ENCODE assay signal across 9 cellular contexts in the genomic region with DNA sequence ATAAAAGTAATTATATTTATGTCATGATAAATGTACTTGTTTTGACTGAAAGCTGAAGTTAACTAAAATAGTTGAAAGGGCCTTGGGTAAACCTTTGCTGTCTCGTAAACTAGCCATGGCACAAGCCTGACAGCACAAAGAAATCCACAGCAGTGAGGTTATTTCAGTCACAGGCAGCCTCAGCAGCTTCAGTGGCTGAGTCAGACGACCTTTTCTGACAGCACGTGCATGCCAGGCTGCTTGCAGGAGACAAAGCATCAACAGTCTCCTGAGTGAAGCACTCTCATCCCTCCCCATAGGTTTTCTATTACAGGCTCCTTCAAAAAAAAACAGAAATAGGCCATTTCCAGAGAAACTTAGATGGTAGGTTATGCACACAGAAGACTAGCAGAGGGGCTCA. TPM values are rescaled to one million over a fixed set of nuclear protein-coding genes. Genes with fewer than 3 reads are reported as not detected.
A peak's percentile ranks its signal among the peaks of the same experiment; 100 is the strongest.
DNase-seq lines count a peak whose midpoint lies in the region; ATAC-seq, FAIRE-seq and TF ChIP-seq lines count a peak whose summit lies in the region.
"Had no signal": no experiment of that assay in that cellular context is flagged by ENCODE, and none has a peak within 500 bp of the region (broad histone marks: within the 10 kb centered on the region; RNA-seq: fewer than 3 reads in every experiment).

No MANE protein-coding gene starts in this region.

- no peak overlapping the region for H2AFZ ChIP-seq in HepG2 (ENCODE audit: low read length)

- H3K4me2 ChIP-seq in HepG2 (ENCODE audit: low read depth, low read length): no peak overlapping the region

- DNase-seq in HepG2 (ENCODE audit: low spot score) (no peak), right lobe of liver (no peak), iPS-NIHi7 (ENCODE audit: extremely low spot score) (peak; percentile 16), thyroid gland (peak; percentile 51 to 66)
- DNase-seq in activated naive CD8-positive, alpha-beta T cell treated with anti-CD3 and anti-CD28 coated beads, Interleukin-2, amount 50 U/mL, for 24 hours: peak; percentile 20
- DNase-seq: activated B cell treated with CpG ODN at 0.5 μM for 24 hours had no signal

- TF ChIP-seq POLR2A in HepG2 (IDR thresholded peaks at IDR 0.05; ENCODE audit: insufficient read depth in 1 of 2, low read depth in 2 of 2, low read length in 2 of 2) (no peak), right lobe of liver (IDR thresholded peaks at IDR 0.05) (no peak), thyroid gland (IDR thresholded peaks at IDR 0.05) (no peak)

- H3K36me3 Mint-ChIP-seq in activated naive CD8-positive, alpha-beta T cell treated with anti-CD3 and anti-CD28 coated beads, Interleukin-2, amount 50 U/mL, for 24 hours (ENCODE audit: low read depth): peaks cover 66% of the 10 kb centered on the region

- no TSS peak for BruUV-seq in HepG2 (replicated peaks; lab: Mats Ljungman, UMichigan)

- no peak for TF ChIP-seq EP300 in HepG2 (IDR thresholded peaks at IDR 0.05; ENCODE audit: low read depth in 2 of 2, low read length in 2 of 2)
- TF ChIP-seq EP300 in HepG2 (CRISPR knock-in tag; IDR thresholded peaks at IDR 0.05; ENCODE audit: borderline replicate concordance): no peak

- H3K9me3 ChIP-seq in HepG2 (ENCODE audit: low read length): no peaks in the 10 kb centered on the region
- no peaks in the 10 kb centered on the region for H3K9me3 ChIP-seq in right lobe of liver
- H3K9me3 ChIP-seq in thyroid gland: no peaks in the 10 kb centered on the region

- ATAC-seq in HepG2 (no peak), right lobe of liver (no peak), HG02610 (IDR thresholded peaks at IDR 0.05; ENCODE audit: unreplicated experiment) (no peak), HG03095 (IDR thresholded peaks at IDR 0.05; ENCODE audit: unreplicated experiment) (no peak), esophagus mucosa (no peak)
- peak; percentile 93 for ATAC-seq in activated naive CD8-positive, alpha-beta T cell treated with anti-CD3 and anti-CD28 coated beads, Interleukin-2, amount 50 U/mL, for 24 hours

- POLR2A ChIA-PET in HepG2 (lab: Yijun Ruan, JAX): no interaction called here

- TF ChIP-seq CTCF in HepG2 (CRISPR knock-in tag; IDR thresholded peaks at IDR 0.05) (no peak), right lobe of liver (IDR thresholded peaks at IDR 0.05) (no peak), thyroid gland (IDR thresholded peaks at IDR 0.05) (no peak)

- H3K36me3 ChIP-seq in HepG2 (replicated peaks in 1 of 2; ENCODE audit: control insufficient read depth in 1 of 2, insufficient read depth in 2 of 2, low read length in 2 of 2) (no peaks in the 10 kb centered on the region), right lobe of liver (no peaks in the 10 kb centered on the region), thyroid gland (no peaks in the 10 kb centered on the region)

- H3K4me1 ChIP-seq in HepG2 (ENCODE audit: insufficient read depth, low read length) (no peaks in the 10 kb centered on the region), right lobe of liver (no peaks in the 10 kb centered on the region), thyroid gland (peaks cover 0 to 9% of the 10 kb centered on the region in 2 donors)

- FAIRE-seq in HepG2 (lab: Jason Lieb, UNC): no peak

- no peaks in the 10 kb centered on the region for H3K27me3 Mint-ChIP-seq in activated naive CD8-positive, alpha-beta T cell treated with anti-CD3 and anti-CD28 coated beads, Interleukin-2, amount 50 U/mL, for 24 hours
- H3K27me3 Mint-ChIP-seq: activated B cell treated with CpG ODN at 0.5 μM for 24 hours had no signal

- H3K9ac ChIP-seq in HepG2 (ENCODE audit: insufficient read depth, low read depth, low read length): no peak overlapping the region

- H3K27ac ChIP-seq in HepG2 (ENCODE audit: extremely low read length, insufficient read depth, low read length) (no peak overlapping the region), right lobe of liver (no peak overlapping the region), thyroid gland (peak overlapping the region in 1 of 3 donors; percentile 39)

- no peak for TF ChIP-seq RAD21 in HepG2 (CRISPR knock-in tag; IDR thresholded peaks at IDR 0.05)

- WGBS in HepG2 (ENCODE audit: low lambda C conversion rate): 37% methylated on average over 2 of the region's 3 CpGs
- 41% methylated on average over 3 of the region's 3 CpGs for WGBS in right lobe of liver (ENCODE audit: insufficient coverage, low coverage, low lambda C conversion rate, missing lambda C conversion rate)
- 36 to 56% methylated on average over 3 of the region's 3 CpGs for WGBS in thyroid gland, 2 donors

- no peaks in the 10 kb centered on the region for H4K20me1 ChIP-seq in HepG2 (ENCODE audit: insufficient read depth, low read length)

- H3K79me2 ChIP-seq in HepG2 (ENCODE audit: insufficient read depth, low read length): no peaks in the 10 kb centered on the region

- no peaks in the 10 kb centered on the region for H3K9me3 Mint-ChIP-seq in activated naive CD8-positive, alpha-beta T cell treated with anti-CD3 and anti-CD28 coated beads, Interleukin-2, amount 50 U/mL, for 24 hours
- H3K9me3 Mint-ChIP-seq: activated B cell treated with CpG ODN at 0.5 μM for 24 hours had no signal

- CTCF ChIA-PET in HepG2 (lab: Yijun Ruan, JAX; ENCODE audit: low intra/inter-chr PET ratio, low total read pairs): no interaction called here

- no peak overlapping the region for H3K27ac Mint-ChIP-seq in activated naive CD8-positive, alpha-beta T cell treated with anti-CD3 and anti-CD28 coated beads, Interleukin-2, amount 50 U/mL, for 24 hours
- H3K27ac Mint-ChIP-seq: activated B cell treated with CpG ODN at 0.5 μM for 24 hours had no signal

- no peak overlapping the region for H3K4me3 ChIP-seq in HepG2 (replicated peaks in 1 of 3; ENCODE audit: insufficient read depth in 1 of 3, low read depth in 2 of 3, low read length in 3 of 3)
- no peak overlapping the region for H3K4me3 ChIP-seq in right lobe of liver
- no peak overlapping the region for H3K4me3 ChIP-seq in thyroid gland (replicated peaks in 1 of 3)

- no peak overlapping the region for H3K4me3 Mint-ChIP-seq in activated naive CD8-positive, alpha-beta T cell treated with anti-CD3 and anti-CD28 coated beads, Interleukin-2, amount 50 U/mL, for 24 hours
- H3K4me3 Mint-ChIP-seq: activated B cell treated with CpG ODN at 0.5 μM for 24 hours had no signal

- intact Hi-C loops in HepG2 (cut with micrococcal nuclease; ENCODE audit: unreplicated experiment) (no loop called here), right lobe of liver (cut with DNase I) (no loop called here), thyroid gland (cut with DNase I) (no loop called here)

- in situ Hi-C loops in HepG2 (cut with HindIII; ENCODE audit: extremely low pct_ligation_motif_present, low pct_unique_long_range_greater_than_20kb): loop anchor here (25.0 kb wide), 2 partner anchors 123 to 573 kb away; no protein-coding TSS in a partner anchor

- H3K27me3 ChIP-seq in HepG2 (ENCODE audit: control insufficient read depth in 1 of 2, insufficient read depth in 2 of 2, low read length in 2 of 2) (no peaks in the 10 kb centered on the region; a peak in 1 of 5 replicates), right lobe of liver (no peaks in the 10 kb centered on the region), thyroid gland (no peaks in the 10 kb centered on the region)

- peaks cover 21% of the 10 kb centered on the region for H3K4me1 Mint-ChIP-seq in activated naive CD8-positive, alpha-beta T cell treated with anti-CD3 and anti-CD28 coated beads, Interleukin-2, amount 50 U/mL, for 24 hours
- H3K4me1 Mint-ChIP-seq: activated B cell treated with CpG ODN at 0.5 μM for 24 hours had no signal

RNA-seq across cellular contexts. Expression of a gene that starts 34.6 kb away (rescaled TPM):
- 3.7 and 4.7 TPM in 2 replicates for total RNA-seq in HepG2 (2016; rRNA removed; fragmentation: Illumina TruSeq; extraction: Trizol)
- 1.0 and 1.4 TPM in 2 replicates for total RNA-seq in HepG2 (2016; cell fraction: cytosol; rRNA removed; fragmentation: Illumina TruSeq; extraction: Trizol; ENCODE audit: low read depth)
- total RNA-seq in HepG2 (2016; cell fraction: insoluble cytoplasmic fraction; rRNA removed; fragmentation: Illumina TruSeq; extraction: Trizol): 3.9 and 4.1 TPM in 2 replicates
- total RNA-seq in HepG2 (2016; cell fraction: membrane; rRNA removed; fragmentation: Illumina TruSeq; extraction: Trizol): 1.2 and 1.3 TPM in 2 replicates
- total RNA-seq in HepG2 (2016; cell fraction: nucleus; rRNA removed; fragmentation: Illumina TruSeq; extraction: Trizol): 3.3 and 3.8 TPM in 2 replicates
- 0.50 and 0.92 TPM in 2 replicates for polyA plus RNA-seq in HepG2 (2011; rRNA removed)
- 0.37 and 0.50 TPM in 2 replicates for polyA plus RNA-seq in HepG2 (2011; cell fraction: cytosol; rRNA removed)
- polyA plus RNA-seq in HepG2 (2011; cell fraction: nucleus; rRNA removed): 0.56 and 0.87 TPM in 2 replicates
- polyA plus RNA-seq in HepG2 (2012): 0.79 and 1.3 TPM in 2 replicates
- polyA plus RNA-seq in HepG2 (2016; cell fraction: cytosol; fragmentation: Illumina TruSeq; extraction: Trizol; ENCODE audit: low read depth): 0.46 and 0.79 TPM in 2 replicates
- polyA plus RNA-seq in HepG2 (2016; cell fraction: insoluble cytoplasmic fraction; fragmentation: Illumina TruSeq; extraction: Trizol; ENCODE audit: low read depth): 3.2 and 4.3 TPM in 2 replicates
- 0.55 and 0.74 TPM in 2 replicates for polyA plus RNA-seq in HepG2 (2016; cell fraction: membrane; fragmentation: Illumina TruSeq; extraction: Trizol; ENCODE audit: low read depth)
- polyA plus RNA-seq in HepG2 (2016; cell fraction: nucleus; fragmentation: Illumina TruSeq; extraction: Trizol; ENCODE audit: insufficient read depth, low read depth): 3.2 and 5.5 TPM in 2 replicates
- 0.34 and 26.6 TPM in 2 replicates for polyA minus RNA-seq in HepG2 (2011; rRNA and poly(A)+ RNA removed; ENCODE audit: low replicate concordance)
- 0.89 and 1.1 TPM in 2 replicates for polyA minus RNA-seq in HepG2 (2011; cell fraction: cytosol; rRNA and poly(A)+ RNA removed)
- polyA minus RNA-seq in HepG2 (2011; cell fraction: nucleus; rRNA and poly(A)+ RNA removed): 2.2 and 3.5 TPM in 2 replicates
- total RNA-seq in right lobe of liver: under 1 TPM; 0.24 to 0.75 (median 0.61) TPM
- 100 to 1,000 TPM in 1 of 4 donors, 10 to 100 TPM in 3; 19.5 to 335 (median 25.1) TPM for total RNA-seq in thyroid gland
- total RNA-seq in esophagus mucosa: 27.0 TPM

Comparison
In these comparisons a context has a peak if more than half of its experiments do, and no peak if none do; other contexts are left out.
1. DNase-seq: peak in activated naive CD8-positive, alpha-beta T cell treated with anti-CD3 and anti-CD28 coated beads, Interleukin-2, amount 50 U/mL, for 24 hours (single experiment), iPS-NIHi7 (single experiment) and thyroid gland (2 of 2); none in HepG2 (single experiment) and right lobe of liver (0 of 3).